ENCODE assay signal across 15 cellular contexts in the genomic region with DNA sequence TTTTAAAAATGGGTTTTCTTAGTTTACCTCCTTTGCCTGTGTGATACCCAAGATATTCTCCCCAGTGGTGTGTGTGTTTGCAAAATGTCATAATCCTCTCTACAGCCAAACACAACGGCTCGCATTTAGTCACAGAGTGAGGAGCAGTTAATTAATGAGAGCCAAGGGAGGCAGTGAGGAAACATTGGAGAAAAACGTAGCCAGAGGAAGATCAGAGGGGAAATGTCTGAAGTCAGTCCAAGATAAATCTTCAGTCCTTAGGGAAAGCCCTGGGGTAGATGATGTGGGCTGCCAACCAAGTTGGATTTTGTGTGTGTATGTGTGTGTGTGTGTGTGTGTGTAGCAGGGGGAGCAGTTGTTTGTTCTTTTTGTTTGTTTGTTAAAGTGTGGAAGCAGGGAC.
DNase-seq lines count a peak whose midpoint lies in the region; FAIRE-seq and TF ChIP-seq lines count a peak whose summit lies in the region.
"Had no signal": no experiment of that assay in that cellular context is flagged by ENCODE, and none has a peak within 500 bp of the region (broad histone marks: within the 10 kb centered on the region; RNA-seq: fewer than 3 reads in every experiment).

No MANE protein-coding gene starts in this region.

- H3K36me3 Mint-ChIP-seq in astrocyte (ENCODE audit: low read depth, unreplicated experiment), result no peaks in the 10 kb centered on the region

- no peaks in the 10 kb centered on the region for H3K27me3 ChIP-seq in astrocyte (ENCODE audit: insufficient read depth, low read length)
- H3K27me3 ChIP-seq in parathyroid adenoma (ENCODE audit: control insufficient read depth, insufficient read depth, low read length), result no peaks in the 10 kb centered on the region

- H3K9me3 ChIP-seq in astrocyte (ENCODE audit: insufficient read depth, low read depth, low read length) (no peaks in the 10 kb centered on the region), parathyroid adenoma (ENCODE audit: control insufficient read depth, low read length) (no peaks in the 10 kb centered on the region)

- H3K4me1 ChIP-seq in astrocyte (ENCODE audit: insufficient read depth, low read length) (peaks cover 24% of the 10 kb centered on the region), parathyroid adenoma (no peaks in the 10 kb centered on the region)

- FAIRE-seq in astrocyte (lab: Jason Lieb, UNC) (no peak), GM12892 (lab: Jason Lieb, UNC) (no peak)
- FAIRE-seq: bronchial epithelial cell, D721Med, urothelium cell line had no signal

- H3K36me3 ChIP-seq in astrocyte (ENCODE audit: insufficient read depth, low read length) (no peaks in the 10 kb centered on the region), parathyroid adenoma (ENCODE audit: control insufficient read depth, insufficient read depth, low read length) (no peaks in the 10 kb centered on the region)

- TF ChIP-seq POLR2A in GM12892 (IDR thresholded peaks at IDR 0.05; ENCODE audit: low read depth, low read length), result no peak

- TF ChIP-seq CTCF in astrocyte (IDR thresholded peaks at IDR 0.05; ENCODE audit: insufficient read depth, low read depth, low read length) (no peak), fibroblast of pulmonary artery (IDR thresholded peaks at IDR 0.05; ENCODE audit: low read length, missing control alignments) (no peak), parathyroid adenoma (IDR thresholded peaks at IDR 0.05) (no peak)

- no peaks in the 10 kb centered on the region for H3K27me3 Mint-ChIP-seq in astrocyte (ENCODE audit: low read depth, unreplicated experiment)

- no peaks in the 10 kb centered on the region for H3K9me3 Mint-ChIP-seq in astrocyte (ENCODE audit: unreplicated experiment)
- H3K9me3 Mint-ChIP-seq: activated T-helper 17 cell treated with anti-CD3 and anti-CD28 coated beads, Interleukin-2, amount 50 U/mL, for 72 hours had no signal

- DNase-seq in Daoy (ENCODE audit: low read depth) (peak; percentile 36), astrocyte (ENCODE audit: low read depth) (peak; percentile 67), fibroblast of pulmonary artery (ENCODE audit: low read depth) (peak; percentile 39), NCI-H82 treated with DMSO at 0.1 percent for 48 hours (lab: John Stamatoyannopoulos, UW; ENCODE audit: unreplicated experiment) (no peak), NCI-H2171 treated with DMSO at 0.1 percent for 48 hours (lab: John Stamatoyannopoulos, UW) (no peak), GM12892 (ENCODE audit: insufficient read length) (no peak), NCI-H146 treated with DMSO at 0.1 percent for 48 hours (lab: John Stamatoyannopoulos, UW; ENCODE audit: unreplicated experiment) (no peak)
- DNase-seq: activated CD4-positive, CD25-positive, alpha-beta regulatory T cell treated with anti-CD3 and anti-CD28 coated beads, Interleukin-2, amount 50 U/mL, for 72 hours; Kasumi-1; NCI-H2107 had no signal

- peaks cover 10% of the 10 kb centered on the region for H3K4me1 Mint-ChIP-seq in astrocyte (ENCODE audit: low read depth, unreplicated experiment)
- H3K4me1 Mint-ChIP-seq: activated T-helper 17 cell treated with anti-CD3 and anti-CD28 coated beads, Interleukin-2, amount 50 U/mL, for 72 hours had no signal

- H3K27ac Mint-ChIP-seq in astrocyte (ENCODE audit: unreplicated experiment), result no peak overlapping the region
- H3K27ac Mint-ChIP-seq: activated T-helper 17 cell treated with anti-CD3 and anti-CD28 coated beads, Interleukin-2, amount 50 U/mL, for 72 hours had no signal

- H3K9ac ChIP-seq in astrocyte (ENCODE audit: low read length) (no peak overlapping the region), parathyroid adenoma (no peak overlapping the region)

- H3K27ac ChIP-seq in astrocyte (ENCODE audit: low read depth, low read length), result no peak overlapping the region
- no peak overlapping the region for H3K27ac ChIP-seq in parathyroid adenoma

- no peaks in the 10 kb centered on the region for H4K20me1 ChIP-seq in astrocyte (ENCODE audit: insufficient read depth, low read length)

- no peak overlapping the region for H2AFZ ChIP-seq in astrocyte (ENCODE audit: low read depth, low read length)
- no peak overlapping the region for H2AFZ ChIP-seq in parathyroid adenoma

- no peak overlapping the region for H3K4me3 Mint-ChIP-seq in astrocyte (ENCODE audit: unreplicated experiment)
- H3K4me3 Mint-ChIP-seq: activated T-helper 17 cell treated with anti-CD3 and anti-CD28 coated beads, Interleukin-2, amount 50 U/mL, for 72 hours had no signal

- H3K79me2 ChIP-seq in astrocyte (ENCODE audit: insufficient read depth, low read length) (no peaks in the 10 kb centered on the region), parathyroid adenoma (no peaks in the 10 kb centered on the region)

- H3K4me3 ChIP-seq in astrocyte (ENCODE audit: insufficient read depth, low read depth, low read length) (no peak overlapping the region), fibroblast of pulmonary artery (replicated peaks; ENCODE audit: low read depth, low read length) (no peak overlapping the region), parathyroid adenoma (ENCODE audit: low read depth, low read length) (peak overlapping the region; percentile 2)

- H3K4me2 ChIP-seq in astrocyte (ENCODE audit: low read length) (peak overlapping the region; percentile 39), parathyroid adenoma (ENCODE audit: low read length) (peak overlapping the region; percentile 26)

Comparison
In these comparisons a context has a peak if more than half of its experiments do, and no peak if none do; other contexts are left out.
1. DNase-seq: peak in Daoy (single experiment), astrocyte (single experiment) and fibroblast of pulmonary artery (single experiment); none in NCI-H82 treated with DMSO at 0.1 percent for 48 hours (single experiment), NCI-H2171 treated with DMSO at 0.1 percent for 48 hours (single experiment), GM12892 (single experiment) and NCI-H146 treated with DMSO at 0.1 percent for 48 hours (single experiment).